ENCODE assay signal across 8 cellular contexts in the genomic region with DNA sequence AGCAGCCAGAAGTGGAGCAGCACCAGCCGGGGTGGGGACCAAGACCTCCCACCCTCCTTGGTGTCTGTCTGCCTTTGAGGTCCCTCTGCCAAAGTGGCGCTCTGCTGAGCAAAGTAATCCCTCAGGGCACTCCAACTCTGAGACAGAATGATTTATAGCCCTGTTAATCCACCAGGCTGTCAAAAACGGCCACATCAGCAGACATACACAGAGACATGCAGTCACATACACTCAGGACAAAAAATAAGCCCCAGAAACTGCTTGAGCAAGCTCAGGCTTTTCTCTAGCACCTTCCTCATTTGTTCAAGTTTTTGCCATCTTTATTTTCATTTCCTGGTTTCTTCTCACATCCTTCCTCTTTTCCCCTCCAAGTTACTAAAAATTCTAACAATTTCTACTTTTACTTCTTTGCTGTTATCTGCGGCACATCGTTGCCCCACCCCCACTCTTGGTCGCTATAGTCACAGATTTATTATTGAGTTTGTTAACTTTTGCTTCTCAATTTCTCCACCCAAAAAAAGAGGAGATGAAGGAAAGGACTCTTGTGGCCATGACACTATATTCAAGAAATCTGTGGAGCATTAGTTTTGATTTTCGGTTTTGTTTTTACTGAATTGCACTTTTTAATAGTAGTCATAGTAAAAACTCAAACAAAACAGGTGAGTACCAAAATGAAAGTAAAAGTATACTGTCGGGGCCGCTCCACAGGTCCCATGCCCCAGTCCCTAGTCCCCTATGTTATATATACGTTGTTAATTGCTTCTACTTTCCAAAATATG. TPM values are rescaled to one million over a fixed set of nuclear protein-coding genes. Genes with fewer than 3 reads are reported as not detected.
DNase-seq lines count a peak whose midpoint lies in the region; ATAC-seq and TF ChIP-seq lines count a peak whose summit lies in the region.

No MANE protein-coding gene starts in this region.

- ATAC-seq in GM21576 (IDR thresholded peaks at IDR 0.05; ENCODE audit: unreplicated experiment), result peak; percentile 64
- ATAC-seq in heart right ventricle, result peak in 4 of 8 donors; percentile 25 to 39 (median 34)
- ATAC-seq in thoracic aorta (ENCODE audit: insufficient number of reproducible peaks, low FRiP score, low read depth), result no peak

- H3K36me3 ChIP-seq in heart right ventricle, result no peaks in the 10 kb centered on the region
- H3K36me3 ChIP-seq in thoracic aorta, result no peaks in the 10 kb centered on the region

- TF ChIP-seq CTCF in GM13977 (IDR thresholded peaks at IDR 0.05; ENCODE audit: extremely low read depth, insufficient read depth, missing control alignments) (no peak), heart right ventricle (IDR thresholded peaks at IDR 0.05) (no peak), thoracic aorta (IDR thresholded peaks at IDR 0.05) (no peak)

- in situ Hi-C loops in GM13977 (cut with MboI; ENCODE audit: low pct_unique_long_range_greater_than_20kb, low sequenced_read_pairs, unreplicated experiment), result no loop called here

- peak overlapping the region; percentile 27 for H3K4me3 ChIP-seq in Jurkat, Clone E6-1 (ENCODE audit: low read length)
- peak overlapping the region in 6 of 10 donors; percentile 15 to 42 (median 24) for H3K4me3 ChIP-seq in heart right ventricle
- H3K4me3 ChIP-seq in thoracic aorta, result peak overlapping the region; percentile 56

- intact Hi-C loops in heart right ventricle (cut with DNase I), result loop anchor here in 4 of 10 donors (5.0 to 10.0 kb wide), 2 partner anchors 64 to 153 kb away; no protein-coding TSS in a partner anchor

- DNase-seq in GM13977 (ENCODE audit: low spot score) (peak; percentile 59), T-helper 9 cell (peak; percentile 10), heart right ventricle (peak in 1 of 2 donors; percentile 33), thoracic aorta (ENCODE audit: low spot score) (no peak), mesenteric fat pad (ENCODE audit: low spot score) (no peak), NCI-H2107 (lab: John Stamatoyannopoulos, UW) (no peak)
- DNase-seq in Jurkat, Clone E6-1 (ENCODE audit: low read depth, low spot score), result no peak

- 57 to 62% methylated on average over 10 of the region's 10 CpGs for WGBS in heart right ventricle, 2 donors

- H3K27me3 ChIP-seq in heart right ventricle (no peaks in the 10 kb centered on the region), thoracic aorta (replicated peaks; ENCODE audit: insufficient read depth) (no peaks in the 10 kb centered on the region)

- H3K9me3 ChIP-seq in heart right ventricle (no peaks in the 10 kb centered on the region), thoracic aorta (no peaks in the 10 kb centered on the region)

- peaks cover 4 to 79% (median 26%) of the 10 kb centered on the region in 9 donors for H3K4me1 ChIP-seq in heart right ventricle
- H3K4me1 ChIP-seq in thoracic aorta (ENCODE audit: control insufficient read depth in 1 of 2, low read depth in 2 of 2), result peaks cover 9 to 40% of the 10 kb centered on the region in 2 donors

- H3K27ac ChIP-seq in heart right ventricle (peak overlapping the region in 2 of 10 donors; percentile 42 to 76), thoracic aorta (peak overlapping the region in 1 of 2 donors; percentile 19)

RNA-seq across cellular contexts. Expression of gene ADRB2, which starts 17.4 kb away (rescaled TPM):
- 0.75 TPM for polyA plus RNA-seq in Jurkat, Clone E6-1 (2012; ENCODE audit: insufficient read depth, insufficient read length)
- total RNA-seq in heart right ventricle (1 to 10 TPM; 3.5 to 7.8 (median 4.5) TPM), thoracic aorta (1 to 10 TPM; 2.8 to 3.7 TPM), mesenteric fat pad (25.3 TPM)
- polyA plus RNA-seq in heart right ventricle, result 1 to 10 TPM; 1.8 to 2.3 TPM

Comparison
In these comparisons a context has a peak if more than half of its experiments do, and no peak if none do; other contexts are left out.
1. DNase-seq: peak in GM13977 (single experiment) and T-helper 9 cell (single experiment); none in Jurkat, Clone E6-1 (single experiment), thoracic aorta (single experiment), mesenteric fat pad (single experiment) and NCI-H2107 (single experiment).
2. Peak in every context shown above with its lines, with median percentiles within 50 percentile points of each other: H3K4me3 ChIP-seq.